8 cellular contexts compared by ENCODE assay signal in the genomic region with DNA sequence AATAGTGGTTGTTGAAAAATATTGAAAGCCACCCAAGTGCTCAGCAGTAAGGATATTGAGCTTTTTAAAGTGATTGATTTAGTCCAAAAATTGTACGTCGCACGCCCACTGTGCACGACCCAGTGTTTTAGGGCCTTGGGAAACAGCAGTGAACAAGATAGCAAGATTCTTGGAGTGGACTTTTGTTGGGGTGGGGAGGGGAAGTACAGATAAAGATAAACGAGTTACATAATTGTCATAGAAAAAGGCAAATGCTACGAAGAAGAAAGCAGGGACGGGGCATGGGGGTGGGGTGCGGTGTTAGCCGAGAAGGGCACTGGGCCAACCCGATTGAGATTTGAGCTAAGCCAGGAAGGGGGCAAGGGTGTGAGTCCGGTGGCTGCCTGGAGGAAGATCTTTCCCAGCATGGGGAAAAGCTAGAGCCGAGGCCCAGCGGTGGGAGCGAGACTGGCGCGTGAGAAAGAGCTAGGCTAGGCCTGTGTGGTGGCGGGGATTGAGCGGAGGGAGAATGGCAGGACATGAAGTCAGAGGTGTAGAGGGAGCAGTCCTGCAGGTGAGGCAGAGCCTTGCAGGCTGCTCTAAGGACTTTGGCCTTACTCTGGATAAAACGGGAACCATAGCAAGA. TPM values are rescaled to one million over a fixed set of nuclear protein-coding genes. Genes with fewer than 3 reads are reported as not detected.
DNase-seq lines count a peak whose midpoint lies in the region; ATAC-seq and TF ChIP-seq lines count a peak whose summit lies in the region.

No MANE protein-coding gene starts in this region.

- H3K4me1 Mint-ChIP-seq in activated CD4-positive, alpha-beta T cell treated with anti-CD3 and anti-CD28 coated beads, Interleukin-2, amount 10 ng/mL, durations not matched to agents 24 days and 14 days = peaks cover 22% of the 10 kb centered on the region

- no peak for TF ChIP-seq POLR2A in tibial nerve (IDR thresholded peaks at IDR 0.05)

- H3K4me1 ChIP-seq in endocrine pancreas (ENCODE audit: control insufficient read depth, insufficient read depth, low read length) (peaks cover 5% of the 10 kb centered on the region), mucosa of descending colon (ENCODE audit: low read depth) (peaks cover 23% of the 10 kb centered on the region), tibial nerve (peaks cover 0 to 40% (median 23%) of the 10 kb centered on the region in 4 donors)

- no peak for TF ChIP-seq CTCF in mucosa of descending colon (IDR thresholded peaks at IDR 0.05)
- peak in 1 of 5 experiments; percentile 7 for TF ChIP-seq CTCF in tibial nerve (IDR thresholded peaks at IDR 0.05)

- no peak for TF ChIP-seq EP300 in tibial nerve (IDR thresholded peaks at IDR 0.05)

- DNase-seq in activated T-cell treated with anti-CD3 and anti-CD28 coated beads for 1 hour (ENCODE audit: low read depth) = peak; percentile 6
- DNase-seq in activated T-cell treated with anti-CD3 and anti-CD28 coated beads for 4 hours = no peak
- peak; percentile 26 for DNase-seq in HS-5 (ENCODE audit: low read depth)
- DNase-seq in activated CD4-positive, alpha-beta T cell treated with anti-CD3 and anti-CD28 coated beads, Interleukin-2, amount 10 ng/mL, durations not matched to agents 24 days and 14 days = peak; percentile 77
- peak; percentile 60 to 66 (median 65) for DNase-seq in mucosa of descending colon
- DNase-seq in tibial nerve (ENCODE audit: low spot score in 2 of 2) = peak in 1 of 2 donors; percentile 17
- DNase-seq in cortex of kidney (lab: John Stamatoyannopoulos, UW) = no peak

- H3K27me3 ChIP-seq in endocrine pancreas (ENCODE audit: control insufficient read depth, insufficient read depth, low read length) = no peaks in the 10 kb centered on the region
- H3K27me3 ChIP-seq in tibial nerve = no peaks in the 10 kb centered on the region

- H3K4me3 ChIP-seq in endocrine pancreas (ENCODE audit: control insufficient read depth, insufficient read depth, low read length) (peak overlapping the region; percentile 60), mucosa of descending colon (peak overlapping the region; percentile 56), tibial nerve (peak overlapping the region; percentile 65 to 88 (median 82))

- peak overlapping the region; percentile 92 to 98 (median 96) for H3K27ac ChIP-seq in tibial nerve

- intact Hi-C loops in activated CD4-positive, alpha-beta T cell treated with anti-CD3 and anti-CD28 coated beads, Interleukin-2, amount 10 ng/mL, durations not matched to agents 24 days and 14 days (cut with micrococcal nuclease) = loop anchor here (1.0 to 10.0 kb wide), 12 partner anchors 18 to 709 kb away; a partner anchor contains a TSS
- intact Hi-C loops in mucosa of descending colon (cut with DNase I, micrococcal nuclease) = no loop called here

- H3K27ac Mint-ChIP-seq in activated CD4-positive, alpha-beta T cell treated with anti-CD3 and anti-CD28 coated beads, Interleukin-2, amount 10 ng/mL, durations not matched to agents 24 days and 14 days = peak overlapping the region; percentile 99

- no peaks in the 10 kb centered on the region for H3K9me3 ChIP-seq in endocrine pancreas (ENCODE audit: control insufficient read depth, low read length)
- no peaks in the 10 kb centered on the region for H3K9me3 ChIP-seq in mucosa of descending colon
- H3K9me3 ChIP-seq in tibial nerve = no peaks in the 10 kb centered on the region

- H3K9ac ChIP-seq in endocrine pancreas (ENCODE audit: control insufficient read depth, insufficient read depth, low read length) = peak overlapping the region; percentile 94

- H3K9me3 Mint-ChIP-seq in activated CD4-positive, alpha-beta T cell treated with anti-CD3 and anti-CD28 coated beads, Interleukin-2, amount 10 ng/mL, durations not matched to agents 24 days and 14 days = no peaks in the 10 kb centered on the region

- H3K36me3 Mint-ChIP-seq in activated CD4-positive, alpha-beta T cell treated with anti-CD3 and anti-CD28 coated beads, Interleukin-2, amount 10 ng/mL, durations not matched to agents 24 days and 14 days (ENCODE audit: low read depth) = peaks cover 31% of the 10 kb centered on the region

- peak overlapping the region; percentile 98 for H3K4me3 Mint-ChIP-seq in activated CD4-positive, alpha-beta T cell treated with anti-CD3 and anti-CD28 coated beads, Interleukin-2, amount 10 ng/mL, durations not matched to agents 24 days and 14 days

- peaks cover 7% of the 10 kb centered on the region for H3K27me3 Mint-ChIP-seq in activated CD4-positive, alpha-beta T cell treated with anti-CD3 and anti-CD28 coated beads, Interleukin-2, amount 10 ng/mL, durations not matched to agents 24 days and 14 days

- 0% methylated on average over 19 of the region's 19 CpGs for WGBS in tibial nerve, 2 donors

- H3K36me3 ChIP-seq in endocrine pancreas (ENCODE audit: control insufficient read depth, insufficient read depth, low read length) (peaks cover 5% of the 10 kb centered on the region), mucosa of descending colon (ENCODE audit: low read depth) (no peaks in the 10 kb centered on the region), tibial nerve (peaks cover 0 to 23% (median 4%) of the 10 kb centered on the region in 3 donors)

- peak; percentile 68 for ATAC-seq in mucosa of descending colon

RNA-seq across cellular contexts. Expression of a gene that starts 0.5 kb away (rescaled TPM):
- 9.7 and 11.5 TPM in 2 replicates for total RNA-seq in activated CD4-positive, alpha-beta T cell treated with anti-CD3 and anti-CD28 coated beads, Interleukin-2, amount 10 ng/mL, durations not matched to agents 24 days and 14 days
- 10 to 100 TPM in 2 of 3 donors, 1 to 10 TPM in 1; 9.7 to 13.7 (median 10.9) TPM for total RNA-seq in mucosa of descending colon
- total RNA-seq in tibial nerve = 10 to 100 TPM; 10.6 to 15.1 (median 13.7) TPM

RNA-seq across cellular contexts. Expression of a gene that starts 0.7 kb away (rescaled TPM):
- total RNA-seq in activated CD4-positive, alpha-beta T cell treated with anti-CD3 and anti-CD28 coated beads, Interleukin-2, amount 10 ng/mL, durations not matched to agents 24 days and 14 days = 22.7 and 25.2 TPM in 2 replicates
- total RNA-seq in mucosa of descending colon = 10 to 100 TPM; 18.9 to 24.7 (median 22.3) TPM
- 10 to 100 TPM in 2 of 4 donors, 1 to 10 TPM in 2; 5.7 to 14.0 (median 8.6) TPM for total RNA-seq in tibial nerve

RNA-seq across cellular contexts. Expression of a gene that starts 25.9 kb away (rescaled TPM):
- total RNA-seq in activated CD4-positive, alpha-beta T cell treated with anti-CD3 and anti-CD28 coated beads, Interleukin-2, amount 10 ng/mL, durations not matched to agents 24 days and 14 days = 41.1 and 45.7 TPM in 2 replicates
- total RNA-seq in mucosa of descending colon (10 to 100 TPM; 14.5 to 33.4 (median 19.5) TPM), tibial nerve (10 to 100 TPM; 22.7 to 51.3 (median 41.0) TPM)

Comparison
In these comparisons a context has a peak if more than half of its experiments do, and no peak if none do; other contexts are left out.
1. DNase-seq: peak in activated T-cell treated with anti-CD3 and anti-CD28 coated beads for 1 hour (single experiment), HS-5 (single experiment), activated CD4-positive, alpha-beta T cell treated with anti-CD3 and anti-CD28 coated beads, Interleukin-2, amount 10 ng/mL, durations not matched to agents 24 days and 14 days (single experiment) and mucosa of descending colon (3 of 3); none in activated T-cell treated with anti-CD3 and anti-CD28 coated beads for 4 hours (single experiment) and cortex of kidney (single experiment).
2. Peak in every context shown above with its lines, with median percentiles within 50 percentile points of each other: H3K4me3 ChIP-seq.